ENCODE assay signal across 29 cellular contexts in genomic region chr3:163914567-163914966, GRCh38.
"Had no signal": no experiment of that assay in that cellular context is flagged by ENCODE, and none has a peak within 500 bp of the region (broad histone marks: within the 10 kb centered on the region; RNA-seq: fewer than 3 reads in every experiment).

No MANE protein-coding gene starts in this region.

- DNase-seq: activated B cell treated with CpG ODN at 0.5 μM for 24 hours; activated CD4-positive, alpha-beta memory T cell treated with anti-CD3 and anti-CD28 coated beads for 36 hours; activated CD4-positive, alpha-beta T cell treated with anti-CD3 and anti-CD28 coated beads for 1 hour; activated CD4-positive, alpha-beta T cell treated with anti-CD3 and anti-CD28 coated beads, Interleukin-2, amount 10 ng/mL, durations not matched to agents 7 days and 5 days; activated CD8-positive, alpha-beta memory T cell treated with anti-CD3 and anti-CD28 coated beads for 24 hours; activated effector memory CD4-positive, alpha-beta T cell treated with anti-CD3 and anti-CD28 coated beads, Interleukin-2, amount 50 U/mL, for 16 hours; activated naive CD4-positive, alpha-beta T cell treated with Interleukin-2 at 50 U/mL for 16 hours; activated naive CD8-positive, alpha-beta T cell treated with anti-CD3 and anti-CD28 coated beads, Interleukin-2, amount 50 U/mL, for 24 hours; activated T-cell treated with anti-CD3 and anti-CD28 coated beads, Interleukin-2, amount 50 U/mL, for 4 hours; amygdala; Kasumi-1; NCI-H1048; NCI-H1417 treated with DMSO at 0.1 percent for 48 hours; NCI-H1694; NCI-H2029; NCI-H345; NCI-H510A; NCI-H526 treated with DMSO at 0.1 percent for 48 hours; NCI-H82; Peyer's patch; SHP77 had no signal

- ATAC-seq: activated naive CD4-positive, alpha-beta T cell treated with anti-CD3 and anti-CD28 coated beads, Interleukin-2, amount 50 U/mL, for 72 hours; activated naive CD8-positive, alpha-beta T cell treated with anti-CD3 and anti-CD28 coated beads, Interleukin-2, amount 50 U/mL, for 24 hours; activated T-cell treated with anti-CD3 and anti-CD28 coated beads, Interleukin-2, amount 50 U/mL, for 4 hours; SK-N-SH treated with all-trans-retinoic acid at 6 μM for 48 hours had no signal

- H3K36me3 ChIP-seq: Peyer's patch, SJSA1 had no signal

- H3K27ac Mint-ChIP-seq: activated B cell treated with CpG ODN at 0.5 μM for 24 hours; activated CD4-positive, alpha-beta memory T cell treated with anti-CD3 and anti-CD28 coated beads for 36 hours; activated CD4-positive, alpha-beta T cell treated with anti-CD3 and anti-CD28 coated beads, Interleukin-2, amount 10 ng/mL, durations not matched to agents 7 days and 5 days; activated naive CD4-positive, alpha-beta T cell treated with anti-CD3 and anti-CD28 coated beads, Interleukin-2, amount 50 U/mL, for 72 hours; activated naive CD8-positive, alpha-beta T cell treated with anti-CD3 and anti-CD28 coated beads, Interleukin-2, amount 50 U/mL, for 24 hours; brain; T-helper 1 cell treated with Interleukin-12 subunit alpha and Interleukin-12 subunit beta and Interleukin-4 antibody, amounts not matched to agents 30 μg/mL and 1 μg/mL, for 36 hours had no signal

- H3K4me3 Mint-ChIP-seq: activated B cell treated with CpG ODN at 0.5 μM for 24 hours; activated CD4-positive, alpha-beta memory T cell treated with anti-CD3 and anti-CD28 coated beads for 36 hours; activated CD4-positive, alpha-beta T cell treated with anti-CD3 and anti-CD28 coated beads, Interleukin-2, amount 10 ng/mL, durations not matched to agents 7 days and 5 days; activated naive CD8-positive, alpha-beta T cell treated with anti-CD3 and anti-CD28 coated beads, Interleukin-2, amount 50 U/mL, for 24 hours; activated T-cell treated with anti-CD3 and anti-CD28 coated beads, Interleukin-2, amount 50 U/mL, for 4 hours; brain; central memory CD8-positive, alpha-beta T cell; T-helper 1 cell treated with Interleukin-12 subunit alpha and Interleukin-12 subunit beta and Interleukin-4 antibody, amounts not matched to agents 30 μg/mL and 1 μg/mL, for 36 hours had no signal

- H3K27me3 Mint-ChIP-seq: activated B cell treated with CpG ODN at 0.5 μM for 24 hours; activated CD4-positive, alpha-beta memory T cell treated with anti-CD3 and anti-CD28 coated beads for 36 hours; activated CD4-positive, alpha-beta T cell treated with anti-CD3 and anti-CD28 coated beads, Interleukin-2, amount 10 ng/mL, durations not matched to agents 7 days and 5 days; activated naive CD8-positive, alpha-beta T cell treated with anti-CD3 and anti-CD28 coated beads, Interleukin-2, amount 50 U/mL, for 24 hours; brain; central memory CD8-positive, alpha-beta T cell had no signal

- H3K9me3 Mint-ChIP-seq: activated B cell treated with CpG ODN at 0.5 μM for 24 hours; activated CD4-positive, alpha-beta memory T cell treated with anti-CD3 and anti-CD28 coated beads for 36 hours; activated CD4-positive, alpha-beta T cell treated with anti-CD3 and anti-CD28 coated beads, Interleukin-2, amount 10 ng/mL, durations not matched to agents 7 days and 5 days; activated naive CD8-positive, alpha-beta T cell treated with anti-CD3 and anti-CD28 coated beads, Interleukin-2, amount 50 U/mL, for 24 hours; activated T-cell treated with anti-CD3 and anti-CD28 coated beads, Interleukin-2, amount 50 U/mL, for 4 hours; brain had no signal

- H3K4me1 Mint-ChIP-seq: activated B cell treated with CpG ODN at 0.5 μM for 24 hours; activated CD4-positive, alpha-beta T cell treated with anti-CD3 and anti-CD28 coated beads, Interleukin-2, amount 10 ng/mL, durations not matched to agents 7 days and 5 days; activated naive CD8-positive, alpha-beta T cell treated with anti-CD3 and anti-CD28 coated beads, Interleukin-2, amount 50 U/mL, for 24 hours; brain; central memory CD8-positive, alpha-beta T cell had no signal

- H3K4me3 ChIP-seq: Peyer's patch, SJSA1 had no signal

- H3K4me1 ChIP-seq: Peyer's patch, SJSA1 had no signal

- H3K27ac ChIP-seq: Peyer's patch, RWPE1, SJSA1 had no signal

- H3K9me3 ChIP-seq: Peyer's patch, SJSA1 had no signal

- H3K36me3 Mint-ChIP-seq: activated CD4-positive, alpha-beta memory T cell treated with anti-CD3 and anti-CD28 coated beads for 36 hours; activated naive CD4-positive, alpha-beta T cell treated with anti-CD3 and anti-CD28 coated beads, Interleukin-2, amount 50 U/mL, for 72 hours; brain had no signal

- FAIRE-seq: astrocyte had no signal

- H3K27me3 ChIP-seq: Peyer's patch, SJSA1 had no signal
